9 cellular contexts compared by ENCODE assay signal in the genomic region with DNA sequence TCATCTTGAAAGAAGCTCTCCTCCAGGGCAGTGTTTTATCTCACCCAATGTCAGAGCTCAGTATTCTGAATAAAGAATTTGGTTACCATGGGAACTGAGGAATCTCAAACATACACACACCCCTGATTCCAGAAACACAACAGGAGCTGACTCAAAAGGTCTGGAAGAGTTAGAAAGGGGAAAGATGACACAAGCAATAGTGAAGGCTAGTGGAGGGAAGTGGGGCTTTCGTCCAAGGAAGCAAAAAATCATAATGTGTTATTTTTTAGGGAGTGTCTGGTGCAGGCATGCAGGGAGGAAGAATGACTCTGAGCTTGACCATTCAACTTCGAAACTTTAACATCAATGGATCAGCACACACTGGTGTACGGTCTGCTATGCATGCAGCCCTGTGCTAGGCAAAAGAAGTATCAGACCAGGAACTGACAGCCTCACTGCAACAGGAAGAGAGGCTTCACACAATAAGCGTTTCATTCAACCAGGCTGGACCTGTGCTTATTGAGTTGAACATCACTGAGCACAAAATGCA. TPM values are rescaled to one million over a fixed set of nuclear protein-coding genes. Genes with fewer than 3 reads are reported as not detected.
DNase-seq lines count a peak whose midpoint lies in the region; ATAC-seq and TF ChIP-seq lines count a peak whose summit lies in the region.
"Had no signal": no experiment of that assay in that cellular context is flagged by ENCODE, and none has a peak within 500 bp of the region (broad histone marks: within the 10 kb centered on the region; RNA-seq: fewer than 3 reads in every experiment).

No MANE protein-coding gene starts in this region.

- peak overlapping the region; percentile 44; the same call in 1 of the 2 replicates for H3K56ac ChIP-seq in IMR-90 (ENCODE audit: extremely low read depth, insufficient read depth, low read length)

- H2BK15ac ChIP-seq in IMR-90 (ENCODE audit: low read depth, low read length) = peak overlapping the region; percentile 66; the same call in 2 of the 3 replicates

- no peak overlapping the region for H4K5ac ChIP-seq in IMR-90 (ENCODE audit: low read depth, low read length)

- dilution Hi-C loops in IMR-90 (cut with HindIII; ENCODE audit: low sequenced_read_pairs, unreplicated experiment) = no loop called here

- H3K23ac ChIP-seq in IMR-90 (ENCODE audit: low read depth, low read length) = peak overlapping the region; percentile 77

- H2AFZ ChIP-seq in IMR-90 (replicated peaks; ENCODE audit: low read length, poor library complexity) = peak overlapping the region; percentile 3

- H2BK5ac ChIP-seq in IMR-90 (ENCODE audit: low read depth, low read length, poor library complexity, severe bottlenecking) = peak overlapping the region; percentile 86

- H2BK120ac ChIP-seq in IMR-90 (ENCODE audit: low read depth, low read length) = peak overlapping the region; percentile 74

- H3K9me3 Mint-ChIP-seq in stimulated activated naive CD8-positive, alpha-beta T cell treated with anti-CD3 and anti-CD28 coated beads, Interleukin-15, amount 100 ng/mL, for 72 hours = no peaks in the 10 kb centered on the region

- CTCF ChIA-PET in IMR-90 (lab: Yijun Ruan, JAX) = interaction anchor here (0.7 to 1.9 kb wide), 3 partner anchors 63 to 230 kb away, joined by 3 to 6 read pairs (median 4); no protein-coding TSS in a partner anchor

- 0% methylated on average over 1 of the region's 4 CpGs; no CpG with 5 or more reads in 1 of the 2 experiments for WGBS in IMR-90 (ENCODE audit: extremely low coverage in 2 of 2, insufficient read length in 1 of 2), 2 experiments

- intact Hi-C loops in IMR-90 (cut with micrococcal nuclease) = loop anchor here (1.0 to 5.0 kb wide), 3 partner anchors 12 to 252 kb away; no protein-coding TSS in a partner anchor
- intact Hi-C loops in tibial artery (cut with DNase I; ENCODE audit: low total_unique reads) = loop anchor here (2.0 to 5.0 kb wide), 2 partner anchors 62 to 143 kb away; no protein-coding TSS in a partner anchor

- ATAC-seq in IMR-90 (ENCODE audit: low read depth) (peak; percentile 84), HG02642 (IDR thresholded peaks at IDR 0.05; ENCODE audit: poor library complexity, unreplicated experiment) (no peak)
- ATAC-seq in stimulated activated naive CD8-positive, alpha-beta T cell treated with anti-CD3 and anti-CD28 coated beads, Interleukin-15, amount 100 ng/mL, for 72 hours = no peak

- no peaks in the 10 kb centered on the region for H3K9me3 ChIP-seq in IMR-90 (ENCODE audit: control insufficient read depth, insufficient read depth, low read length)
- no peaks in the 10 kb centered on the region for H3K9me3 ChIP-seq in tibial artery

- peaks cover 9% of the 10 kb centered on the region for H4K20me1 ChIP-seq in IMR-90 (ENCODE audit: insufficient read depth, low read length)

- H3K4me2 ChIP-seq in IMR-90 (ENCODE audit: low read depth, low read length) = peak overlapping the region; percentile 80

- H3K27ac ChIP-seq in IMR-90 (ENCODE audit: insufficient read depth, low read length) (peak overlapping the region; percentile 64), tibial artery (peak overlapping the region; percentile 41 to 67)

- no peaks in the 10 kb centered on the region for H3K4me1 Mint-ChIP-seq in stimulated activated naive CD8-positive, alpha-beta T cell treated with anti-CD3 and anti-CD28 coated beads, Interleukin-15, amount 100 ng/mL, for 72 hours

- H3K18ac ChIP-seq in IMR-90 (ENCODE audit: low read depth, low read length) = peak overlapping the region; percentile 26

- H3K9me1 ChIP-seq in IMR-90 (ENCODE audit: insufficient read depth, low read length) = peaks cover 26% of the 10 kb centered on the region

- peak overlapping the region; percentile 37 for H3K9ac ChIP-seq in IMR-90 (ENCODE audit: low read depth, low read length)

- H4K8ac ChIP-seq in IMR-90 (ENCODE audit: low read depth in 2 of 2, low read length in 2 of 2) = peak overlapping the region; percentile 17 to 35; a peak in 3 of 4 replicates

- peak; percentile 98 for DNase-seq in IMR-90
- DNase-seq in dedifferentiated amniotic fluid mesenchymal stem cell (ENCODE audit: extremely low spot score) = peak; percentile 95
- peak; percentile 72 for DNase-seq in left kidney (ENCODE audit: low read depth, low spot score)
- no peak for DNase-seq in tibial artery
- DNase-seq in OCI-M2 (lab: John Stamatoyannopoulos, UW; ENCODE audit: unreplicated experiment) = no peak
- no peak for DNase-seq in stimulated activated naive CD8-positive, alpha-beta T cell treated with anti-CD3 and anti-CD28 coated beads, Interleukin-15, amount 100 ng/mL, for 72 hours
- DNase-seq in NCI-H1092 (lab: John Stamatoyannopoulos, UW) = no peak
- DNase-seq: activated gamma-delta T cell treated with Interleukin-2 at 50 U/mL for 16 hours had no signal

- peak overlapping the region; percentile 76 for H3K4ac ChIP-seq in IMR-90 (ENCODE audit: low read depth, low read length)

- no peak overlapping the region for H3K4me3 ChIP-seq in IMR-90 (ENCODE audit: insufficient read depth, low read depth, low read length)
- H3K4me3 ChIP-seq in tibial artery = no peak overlapping the region

- peak overlapping the region; percentile 89 for H2AK5ac ChIP-seq in IMR-90 (ENCODE audit: low read depth, low read length)

- no peak overlapping the region for H3K27ac Mint-ChIP-seq in stimulated activated naive CD8-positive, alpha-beta T cell treated with anti-CD3 and anti-CD28 coated beads, Interleukin-15, amount 100 ng/mL, for 72 hours

- H3K79me1 ChIP-seq in IMR-90 (ENCODE audit: low read depth in 1 of 2, low read length in 2 of 2) = peaks cover 30 to 68% of the 10 kb centered on the region in 2 experiments

- no peak for TF ChIP-seq CTCF in IMR-90 (conservative IDR thresholded peaks at IDR 0.05; ENCODE audit: low read depth, low read length)
- no peak for TF ChIP-seq CTCF in tibial artery (IDR thresholded peaks at IDR 0.05)

- H4K91ac ChIP-seq in IMR-90 (ENCODE audit: insufficient read depth, low read depth, low read length) = peak overlapping the region; percentile 79

- peaks cover 19% of the 10 kb centered on the region for H3K36me3 ChIP-seq in IMR-90 (ENCODE audit: control insufficient read depth, insufficient read depth, low read length)
- H3K36me3 ChIP-seq in tibial artery = peaks cover 0 to 29% (median 21%) of the 10 kb centered on the region in 3 donors

- in situ Hi-C loops in IMR-90 (cut with MboI; ENCODE audit: low sequenced_read_pairs) = loop anchor here (5.0 to 10.0 kb wide), 3 partner anchors 62 to 185 kb away; no protein-coding TSS in a partner anchor

- peak overlapping the region; percentile 45 for H2AK9ac ChIP-seq in IMR-90 (replicated peaks; ENCODE audit: low read depth, low read length, poor library complexity)

- H2BK20ac ChIP-seq in IMR-90 (ENCODE audit: low read depth, low read length) = peak overlapping the region; percentile 80

- no peak for TF ChIP-seq POLR2A in IMR-90 (IDR thresholded peaks at IDR 0.05; ENCODE audit: low read depth, low read length)

- no peaks in the 10 kb centered on the region for H3K27me3 ChIP-seq in IMR-90 (ENCODE audit: control insufficient read depth, insufficient read depth, low read length)
- H3K27me3 ChIP-seq in tibial artery = no peaks in the 10 kb centered on the region

- no TSS peak for BruUV-seq in IMR-90 (replicated peaks; lab: Mats Ljungman, UMichigan)

- POLR2A ChIA-PET in IMR-90 (lab: Charles Lee; ENCODE audit: unreplicated experiment) = no interaction called here

- H3K27me3 Mint-ChIP-seq in stimulated activated naive CD8-positive, alpha-beta T cell treated with anti-CD3 and anti-CD28 coated beads, Interleukin-15, amount 100 ng/mL, for 72 hours = no peaks in the 10 kb centered on the region

- H3K14ac ChIP-seq in IMR-90 (replicated peaks; ENCODE audit: low read depth, low read length) = peak overlapping the region; percentile 74

- TF ChIP-seq RAD21 in IMR-90 (IDR thresholded peaks at IDR 0.05; ENCODE audit: low read length) = no peak

- H3K4me3 Mint-ChIP-seq in stimulated activated naive CD8-positive, alpha-beta T cell treated with anti-CD3 and anti-CD28 coated beads, Interleukin-15, amount 100 ng/mL, for 72 hours = no peak overlapping the region

- peaks cover 29% of the 10 kb centered on the region for H3K4me1 ChIP-seq in IMR-90 (ENCODE audit: control insufficient read depth, insufficient read depth, low read length)
- H3K4me1 ChIP-seq in tibial artery = peaks cover 0 to 38% (median 19%) of the 10 kb centered on the region in 4 donors

TF ChIP-seq in IMR-90, 13 proteins besides CTCF, POLR2A, EP300 and RAD21 (continues in another document):
- TF ChIP-seq MAZ (IDR thresholded peaks at IDR 0.05; ENCODE audit: borderline replicate concordance, low read depth, low read length) = no peak
- TF ChIP-seq CHD1 (IDR thresholded peaks at IDR 0.05; ENCODE audit: low read depth, low read length) = no peak
- TF ChIP-seq FOS (IDR thresholded peaks at IDR 0.05; ENCODE audit: low read depth, low read length) = peak; percentile 68; the same call in 1 of the 2 replicates
- TF ChIP-seq CEBPB (IDR thresholded peaks at IDR 0.05; ENCODE audit: low read depth, low read length) = peak; percentile 40; the same call in 1 of the 2 replicates
- TF ChIP-seq RFX5 (IDR thresholded peaks at IDR 0.05; ENCODE audit: low read depth, low read length) = no peak
- TF ChIP-seq, protein P1, sequence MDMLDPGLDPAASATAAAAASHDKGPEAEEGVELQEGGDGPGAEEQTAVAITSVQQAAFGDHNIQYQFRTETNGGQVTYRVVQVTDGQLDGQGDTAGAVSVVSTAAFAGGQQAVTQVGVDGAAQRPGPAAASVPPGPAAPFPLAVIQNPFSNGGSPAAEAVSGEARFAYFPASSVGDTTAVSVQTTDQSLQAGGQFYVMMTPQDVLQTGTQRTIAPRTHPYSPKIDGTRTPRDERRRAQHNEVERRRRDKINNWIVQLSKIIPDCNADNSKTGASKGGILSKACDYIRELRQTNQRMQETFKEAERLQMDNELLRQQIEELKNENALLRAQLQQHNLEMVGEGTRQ (IDR thresholded peaks at IDR 0.05; ENCODE audit: low read depth, low read length) = no peak

RNA-seq across cellular contexts. Expression of gene HEBP1, which starts 20.3 kb away (rescaled TPM):
- 14.7 and 18.8 TPM in 2 replicates for total RNA-seq in IMR-90 (2012; rRNA removed)
- 44.2 and 49.2 TPM in 2 replicates for polyA plus RNA-seq in IMR-90 (2012; rRNA removed)
- 51.3 and 60.0 TPM in 2 replicates for polyA plus RNA-seq in IMR-90 (2012; cell fraction: cytosol; rRNA removed)
- polyA plus RNA-seq in IMR-90 (2012; cell fraction: nucleus; rRNA removed; ENCODE audit: low replicate concordance) = 16.0 and 25.4 TPM in 2 replicates

RNA-seq across cellular contexts. Expression of gene GPRC5D, which starts 27.8 kb away (rescaled TPM):
- total RNA-seq in IMR-90 (2012; rRNA removed) = not detected in 2 replicates
- polyA plus RNA-seq in IMR-90 (2012; rRNA removed) = not detected in 2 replicates
- polyA plus RNA-seq in IMR-90 (2012; cell fraction: cytosol; rRNA removed) = not detected in 2 replicates
- polyA plus RNA-seq in IMR-90 (2012; cell fraction: nucleus; rRNA removed; ENCODE audit: low replicate concordance) = not detected in 2 replicates

Comparison
In these comparisons a context has a peak if more than half of its experiments do, and no peak if none do; other contexts are left out.
1. DNase-seq: peak in IMR-90 (single experiment), dedifferentiated amniotic fluid mesenchymal stem cell (single experiment) and left kidney (single experiment); none in tibial artery (0 of 2), OCI-M2 (single experiment), stimulated activated naive CD8-positive, alpha-beta T cell treated with anti-CD3 and anti-CD28 coated beads, Interleukin-15, amount 100 ng/mL, for 72 hours (0 of 2) and NCI-H1092 (single experiment).